In genomic region chr2:54579682-54580349, GRCh38 we compare ENCODE assay signal across 1 cellular context.
TF ChIP-seq lines count a peak whose summit lies in the region.

No MANE protein-coding gene starts in this region.

TF ChIP-seq in HepG2, 621 proteins besides CTCF, POLR2A, EP300 and RAD21 (continued from another document and continues in another):
- TF ChIP-seq RXRB (CRISPR knock-in tag; IDR thresholded peaks at IDR 0.05; ENCODE audit: borderline replicate concordance): peak; percentile 76; the same call in 1 of the 2 replicates
- 0 out of 2 replicates have a peak, but pooled peaks have one; percentile 43 for TF ChIP-seq KMT2B (CRISPR knock-in tag; IDR thresholded peaks at IDR 0.05)
- no peak for TF ChIP-seq GABPA (IDR thresholded peaks at IDR 0.05; ENCODE audit: low read depth, low read length)
- peak; percentile 78 for TF ChIP-seq GABPA (CRISPR knock-in tag; IDR thresholded peaks at IDR 0.05; ENCODE audit: low read depth)
- TF ChIP-seq IKZF5 (CRISPR knock-in tag; IDR thresholded peaks at IDR 0.05): peak; percentile 78
- TF ChIP-seq HNF4G (IDR thresholded peaks at IDR 0.05; ENCODE audit: borderline replicate concordance, low read depth, low read length): peak; percentile 58; the same call in 1 of the 2 replicates
- TF ChIP-seq HNF4G (CRISPR knock-in tag; IDR thresholded peaks at IDR 0.05; ENCODE audit: borderline replicate concordance, low read depth): no peak
- peak; percentile 73; the same call in 1 of the 2 replicates for TF ChIP-seq ZBED4 (CRISPR knock-in tag; IDR thresholded peaks at IDR 0.05; ENCODE audit: borderline replicate concordance)
- TF ChIP-seq ATF2 (CRISPR knock-in tag; IDR thresholded peaks at IDR 0.05): peak; percentile 41
- TF ChIP-seq SRF (IDR thresholded peaks at IDR 0.05; ENCODE audit: low read depth, low read length): peak; percentile 99
- 0 out of 2 replicates have a peak, but pooled peaks have one; percentile 70 for TF ChIP-seq ZNF512B (CRISPR knock-in tag; IDR thresholded peaks at IDR 0.05; ENCODE audit: borderline replicate concordance)
- peak; percentile 81; the same call in 1 of the 2 replicates for TF ChIP-seq FOXJ3 (CRISPR knock-in tag; IDR thresholded peaks at IDR 0.05; ENCODE audit: borderline replicate concordance)
- TF ChIP-seq ERF (CRISPR knock-in tag; IDR thresholded peaks at IDR 0.05): peak; percentile 73; the same call in 1 of the 2 replicates
- TF ChIP-seq SALL1 (CRISPR knock-in tag; IDR thresholded peaks at IDR 0.05): peak; percentile 21; the same call in 1 of the 2 replicates
- peak; percentile 71 for TF ChIP-seq CREM (IDR thresholded peaks at IDR 0.05)
- TF ChIP-seq CREM (CRISPR knock-in tag; IDR thresholded peaks at IDR 0.05): no peak
- TF ChIP-seq IRF2 (CRISPR knock-in tag; IDR thresholded peaks at IDR 0.05): peak; percentile 80
- TF ChIP-seq CHCHD3 (CRISPR knock-in tag; IDR thresholded peaks at IDR 0.05): no peak
- peak; percentile 91 for TF ChIP-seq HNRNPUL1 (IDR thresholded peaks at IDR 0.05; ENCODE audit: low read depth, low read length)
- peak; percentile 95 for TF ChIP-seq ZBTB20 (CRISPR knock-in tag; IDR thresholded peaks at IDR 0.05; ENCODE audit: borderline replicate concordance, low read depth)
- no peak for TF ChIP-seq NFIB (CRISPR knock-in tag; IDR thresholded peaks at IDR 0.05; ENCODE audit: borderline replicate concordance)
- TF ChIP-seq FOXA3 (CRISPR knock-in tag; IDR thresholded peaks at IDR 0.05): peak; percentile 88
- peak; percentile 66; the same call in 1 of the 2 replicates for TF ChIP-seq RFXAP (CRISPR knock-in tag; IDR thresholded peaks at IDR 0.05; ENCODE audit: borderline replicate concordance)
- peak; percentile 71; the same call in 1 of the 2 replicates for TF ChIP-seq ZNF569 (CRISPR knock-in tag; IDR thresholded peaks at IDR 0.05; ENCODE audit: borderline replicate concordance)
- TF ChIP-seq DMAP1 (CRISPR knock-in tag; IDR thresholded peaks at IDR 0.05): peak; percentile 63; the same call in 1 of the 2 replicates
- TF ChIP-seq NAIF1 (CRISPR knock-in tag; IDR thresholded peaks at IDR 0.05; ENCODE audit: borderline replicate concordance): no peak
- TF ChIP-seq ZNF629 (CRISPR knock-in tag; conservative IDR thresholded peaks at IDR 0.05): peak; percentile 32; the same call in 1 of the 2 replicates
- TF ChIP-seq PRPF4 (IDR thresholded peaks at IDR 0.05; ENCODE audit: low read depth, low read length, poor library complexity, severe bottlenecking): no peak
- TF ChIP-seq MAFF (IDR thresholded peaks at IDR 0.05; ENCODE audit: low read depth, low read length): no peak
- peak; percentile 26; the same call in 1 of the 2 replicates for TF ChIP-seq MEIS2 (CRISPR knock-in tag; IDR thresholded peaks at IDR 0.05)
- TF ChIP-seq USF2 (IDR thresholded peaks at IDR 0.05; ENCODE audit: low read depth, low read length): no peak
- peak; percentile 85; the same call in 1 of the 2 replicates for TF ChIP-seq USF2 (CRISPR knock-in tag; IDR thresholded peaks at IDR 0.05; ENCODE audit: borderline replicate concordance)
- peak; percentile 35 for TF ChIP-seq XRCC5 (optimal IDR thresholded peaks at IDR 0.05; ENCODE audit: low read length)
- TF ChIP-seq NR2F2 (IDR thresholded peaks at IDR 0.05; ENCODE audit: borderline replicate concordance, low read depth): 0 out of 2 replicates have a peak, but pooled peaks have one; percentile 66
- TF ChIP-seq CENPBD1 (CRISPR knock-in tag; IDR thresholded peaks at IDR 0.05; ENCODE audit: borderline replicate concordance, low read depth): no peak
- no peak for TF ChIP-seq AHR (CRISPR knock-in tag; IDR thresholded peaks at IDR 0.05)
- peak; percentile 25; the same call in 1 of the 2 replicates for TF ChIP-seq PATZ1 (CRISPR knock-in tag; IDR thresholded peaks at IDR 0.05)
- TF ChIP-seq KAT7 (CRISPR knock-in tag; IDR thresholded peaks at IDR 0.05; ENCODE audit: borderline replicate concordance): peak; percentile 63; the same call in 1 of the 2 replicates
- TF ChIP-seq ZBTB14 (CRISPR knock-in tag; IDR thresholded peaks at IDR 0.05): no peak
- TF ChIP-seq PAXIP1 (CRISPR knock-in tag; conservative IDR thresholded peaks at IDR 0.05): peak; percentile 85
- TF ChIP-seq FOXK2 (IDR thresholded peaks at IDR 0.05): no peak
- peak; percentile 82 for TF ChIP-seq ZNF292 (CRISPR knock-in tag; IDR thresholded peaks at IDR 0.05; ENCODE audit: borderline replicate concordance, low read depth)
- TF ChIP-seq ZNF720 (CRISPR knock-in tag; IDR thresholded peaks at IDR 0.05): no peak
- TF ChIP-seq ZFP62 (CRISPR knock-in tag; IDR thresholded peaks at IDR 0.05): no peak
- peak; percentile 18; the same call in 1 of the 2 replicates for TF ChIP-seq ZNF605 (CRISPR knock-in tag; IDR thresholded peaks at IDR 0.05)
